1 cellular context compared by ENCODE assay signal in genomic region chr5:133925269-133925668, GRCh38.
TF ChIP-seq lines count a peak whose summit lies in the region.

No MANE protein-coding gene starts in this region.

TF ChIP-seq in HEK293, 187 proteins besides CTCF, POLR2A, EP300 and RAD21 (continued from another document):
- no peak for TF ChIP-seq ZNF704 (tag by site-specific recombination; IDR thresholded peaks at IDR 0.05)
- TF ChIP-seq ZNF148 (tag by site-specific recombination; IDR thresholded peaks at IDR 0.05; ENCODE audit: borderline replicate concordance) = no peak
- no peak for TF ChIP-seq KLF8 (tag by site-specific recombination; IDR thresholded peaks at IDR 0.05)
- no peak for TF ChIP-seq ZNF169 (tag by site-specific recombination; IDR thresholded peaks at IDR 0.05)
- TF ChIP-seq MZF1 (tag by site-specific recombination; IDR thresholded peaks at IDR 0.05; ENCODE audit: borderline replicate concordance) = no peak
- TF ChIP-seq ZNF398 (tag by site-specific recombination; IDR thresholded peaks at IDR 0.05) = no peak
- TF ChIP-seq ZNF280D (tag by site-specific recombination; IDR thresholded peaks at IDR 0.05) = no peak
- TF ChIP-seq ZBTB11 (tag by site-specific recombination; conservative IDR thresholded peaks at IDR 0.05; ENCODE audit: low read depth) = 0 out of 2 replicates have a peak, but pooled peaks have one; percentile 16
- TF ChIP-seq OVOL3 (tag by site-specific recombination; IDR thresholded peaks at IDR 0.05) = no peak
- TF ChIP-seq ZNF266 (tag by site-specific recombination; IDR thresholded peaks at IDR 0.05; ENCODE audit: low read depth) = no peak
- TF ChIP-seq ZNF10 (tag by site-specific recombination; IDR thresholded peaks at IDR 0.05) = no peak
- TF ChIP-seq ZNF146 (tag by site-specific recombination; IDR thresholded peaks at IDR 0.05) = no peak
- TF ChIP-seq ZNF280C (tag by site-specific recombination; IDR thresholded peaks at IDR 0.05) = no peak
- no peak for TF ChIP-seq ZNF529 (tag by site-specific recombination; IDR thresholded peaks at IDR 0.05; ENCODE audit: insufficient replicate concordance)
- TF ChIP-seq ZNF510 (tag by site-specific recombination; IDR thresholded peaks at IDR 0.05; ENCODE audit: insufficient replicate concordance) = no peak
- no peak for TF ChIP-seq ZNF48 (tag by site-specific recombination; IDR thresholded peaks at IDR 0.05)
- no peak for TF ChIP-seq ZFP41 (tag by site-specific recombination; IDR thresholded peaks at IDR 0.05; ENCODE audit: borderline replicate concordance)
- no peak for TF ChIP-seq TSHZ1 (tag by site-specific recombination; IDR thresholded peaks at IDR 0.05; ENCODE audit: borderline replicate concordance)
- TF ChIP-seq EGR2 (tag by site-specific recombination; IDR thresholded peaks at IDR 0.05; ENCODE audit: low read depth) = peak; percentile 79
- TF ChIP-seq ZFHX2 (tag by site-specific recombination; conservative IDR thresholded peaks at IDR 0.05) = peak; percentile 78
- no peak for TF ChIP-seq ZNF692 (tag by site-specific recombination; IDR thresholded peaks at IDR 0.05)
TF ChIP-seq in HEK293: peak in this region for 3.
